In genomic region chr1:119327436-119328155, GRCh38 we compare ENCODE assay signal across 9 cellular contexts. TPM values are rescaled to one million over a fixed set of nuclear protein-coding genes. Genes with fewer than 3 reads are reported as not detected.
DNase-seq lines count a peak whose midpoint lies in the region; ATAC-seq and TF ChIP-seq lines count a peak whose summit lies in the region.
"Had no signal": no experiment of that assay in that cellular context is flagged by ENCODE, and none has a peak within 500 bp of the region (broad histone marks: within the 10 kb centered on the region; RNA-seq: fewer than 3 reads in every experiment).

No MANE protein-coding gene starts in this region.

- no peak for DNase-seq in Right ventricle myocardium inferior (ENCODE audit: missing footprints)
- no peak for DNase-seq in cardiac septum (ENCODE audit: low spot score)
- peak; percentile 74 to 92 for DNase-seq in NCI-H526 (lab: John Stamatoyannopoulos, UW)
- DNase-seq in activated naive CD8-positive, alpha-beta T cell treated with anti-CD3 and anti-CD28 coated beads for 36 hours = peak; percentile 31
- peak; percentile 85 for DNase-seq in hepatocyte (ENCODE audit: low spot score)
- peak; percentile 86 for DNase-seq in retina
- no peak for DNase-seq in cerebellar cortex (ENCODE audit: low spot score)

- peaks cover 47% of the 10 kb centered on the region for H3K27me3 Mint-ChIP-seq in activated naive CD8-positive, alpha-beta T cell treated with anti-CD3 and anti-CD28 coated beads for 36 hours

- H3K4me3 ChIP-seq in hepatocyte = peak overlapping the region; percentile 15

- WGBS in hepatocyte (ENCODE audit: low lambda C conversion rate, missing lambda C conversion rate) = 4% methylated on average over 34 of the region's 34 CpGs

- H3K79me2 ChIP-seq in hepatocyte = no peaks in the 10 kb centered on the region

- H4K20me1 ChIP-seq in hepatocyte (ENCODE audit: insufficient read depth, poor library complexity, severe bottlenecking) = no peaks in the 10 kb centered on the region

- H3K36me3 ChIP-seq in hepatocyte (replicated peaks; ENCODE audit: insufficient read depth, low read depth) = no peaks in the 10 kb centered on the region

- H3K27ac Mint-ChIP-seq in activated naive CD8-positive, alpha-beta T cell treated with anti-CD3 and anti-CD28 coated beads for 36 hours = no peak overlapping the region

- TF ChIP-seq CTCF in hepatocyte (IDR thresholded peaks at IDR 0.05; ENCODE audit: poor library complexity) = peak; percentile 47

- H3K27me3 ChIP-seq in hepatocyte = no peaks in the 10 kb centered on the region

- peaks cover 32% of the 10 kb centered on the region for H3K4me1 ChIP-seq in hepatocyte (ENCODE audit: insufficient read depth)

- H3K4me1 Mint-ChIP-seq in activated naive CD8-positive, alpha-beta T cell treated with anti-CD3 and anti-CD28 coated beads for 36 hours = peaks cover 13% of the 10 kb centered on the region

- H3K9me3 Mint-ChIP-seq in activated naive CD8-positive, alpha-beta T cell treated with anti-CD3 and anti-CD28 coated beads for 36 hours = no peaks in the 10 kb centered on the region

- H3K9me2 ChIP-seq in hepatocyte (replicated peaks; ENCODE audit: insufficient read depth) = no peaks in the 10 kb centered on the region

- H3K36me3 Mint-ChIP-seq in activated naive CD8-positive, alpha-beta T cell treated with anti-CD3 and anti-CD28 coated beads for 36 hours = no peaks in the 10 kb centered on the region

- intact Hi-C loops in Right ventricle myocardium inferior (cut with DNase I) (no loop called here), cardiac septum (cut with DNase I) (no loop called here)

- no peaks in the 10 kb centered on the region for H3K9me3 ChIP-seq in hepatocyte (ENCODE audit: low read depth)

- ATAC-seq in Right ventricle myocardium inferior = peak; percentile 45
- ATAC-seq in HG03457 (IDR thresholded peaks at IDR 0.05; ENCODE audit: unreplicated experiment) = no peak

- H3K4me2 ChIP-seq in hepatocyte = peak overlapping the region; percentile 94

- peak overlapping the region; percentile 76 for H3K4me3 Mint-ChIP-seq in activated naive CD8-positive, alpha-beta T cell treated with anti-CD3 and anti-CD28 coated beads for 36 hours

- peak overlapping the region; percentile 31 for H3K27ac ChIP-seq in hepatocyte
- H3K27ac ChIP-seq: C4-2B had no signal

- H2AFZ ChIP-seq in hepatocyte = peak overlapping the region; percentile 71

RNA-seq across cellular contexts. Expression of gene HAO2, which starts 41.0 kb away (rescaled TPM):
- total RNA-seq in Right ventricle myocardium inferior (not detected), cardiac septum (not detected), hepatocyte (14.2 and 16.6 TPM in 2 replicates)
- total RNA-seq in activated naive CD8-positive, alpha-beta T cell treated with anti-CD3 and anti-CD28 coated beads for 36 hours = not detected
- 5.7 and 14.2 TPM in 2 replicates for polyA plus RNA-seq in hepatocyte

Comparison
In these comparisons a context has a peak if more than half of its experiments do, and no peak if none do; other contexts are left out.
1. DNase-seq: peak in NCI-H526 (2 of 2), activated naive CD8-positive, alpha-beta T cell treated with anti-CD3 and anti-CD28 coated beads for 36 hours (single experiment), hepatocyte (single experiment) and retina (single experiment); none in Right ventricle myocardium inferior (single experiment), cardiac septum (single experiment) and cerebellar cortex (single experiment).
2. RNA of gene HAO2, which starts 41.0 kb away (total RNA-seq): 14.2 to 16.6 TPM in hepatocyte; not detected in Right ventricle myocardium inferior (single experiment), not detected in cardiac septum (single experiment) and not detected in activated naive CD8-positive, alpha-beta T cell treated with anti-CD3 and anti-CD28 coated beads for 36 hours; every median in the first group is over 10 times any median in the second.